8 cellular contexts compared by ENCODE assay signal in the genomic region with DNA sequence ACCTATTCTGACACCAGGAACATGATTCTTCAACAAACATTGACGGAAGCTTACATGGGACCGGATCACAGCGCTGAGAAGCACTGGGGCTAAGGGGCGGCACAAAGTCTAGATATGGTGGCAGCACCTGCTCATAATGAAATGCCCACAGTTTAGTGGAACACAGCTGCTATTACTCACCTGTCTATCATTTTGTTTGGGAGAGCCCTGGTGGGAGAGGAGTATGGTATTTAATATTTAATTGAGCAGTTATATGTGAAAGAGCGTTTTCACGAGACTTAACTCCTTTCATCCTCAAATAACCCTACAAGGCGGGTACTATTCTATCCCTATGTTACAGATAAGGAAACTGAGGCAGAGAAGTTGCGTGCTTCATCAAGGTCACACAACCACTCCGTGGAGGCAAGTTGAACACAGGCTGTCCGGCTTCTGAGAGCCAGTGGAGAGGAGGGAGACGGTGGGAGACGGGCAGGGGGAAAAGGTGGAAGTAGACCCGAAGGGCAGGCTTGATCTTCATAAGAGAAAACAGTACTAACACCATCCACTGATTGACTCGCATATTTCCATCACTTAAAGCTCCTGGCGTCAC. TPM values are rescaled to one million over a fixed set of nuclear protein-coding genes. Genes with fewer than 3 reads are reported as not detected.
A peak's percentile ranks its signal among the peaks of the same experiment; 100 is the strongest.
DNase-seq lines count a peak whose midpoint lies in the region; ATAC-seq and TF ChIP-seq lines count a peak whose summit lies in the region.

No MANE protein-coding gene starts in this region.

- no peaks in the 10 kb centered on the region for H3K9me3 ChIP-seq in HUES6 (ENCODE audit: control insufficient read depth, insufficient read depth, low read depth, low read length)
- no peaks in the 10 kb centered on the region for H3K9me3 ChIP-seq in lung (ENCODE audit: control insufficient read depth in 2 of 2, insufficient read depth in 1 of 2, low read length in 1 of 2)
- no peaks in the 10 kb centered on the region for H3K9me3 ChIP-seq in uterus

- H3K27ac ChIP-seq in HUES6 (ENCODE audit: low read depth, low read length) (peak overlapping the region; percentile 97; the same call in 1 of the 2 replicates), brain microvascular endothelial cell (peak overlapping the region; percentile 97), lung (ENCODE audit: low read depth in 1 of 2, low read length in 1 of 2) (peak overlapping the region; percentile 90 to 98), uterus (peak overlapping the region; percentile 91 to 92)

- H3K27me3 ChIP-seq in HUES6 (ENCODE audit: control insufficient read depth, insufficient read depth, low read length) = no peaks in the 10 kb centered on the region
- H3K27me3 ChIP-seq in brain microvascular endothelial cell (replicated peaks) = no peaks in the 10 kb centered on the region
- no peaks in the 10 kb centered on the region for H3K27me3 ChIP-seq in lung (ENCODE audit: control insufficient read depth, insufficient read depth)
- H3K27me3 ChIP-seq in uterus = no peaks in the 10 kb centered on the region

- peak overlapping the region; percentile 74 for H3K4me3 ChIP-seq in HUES6 (ENCODE audit: low read depth, low read length)
- peak overlapping the region; percentile 90 for H3K4me3 ChIP-seq in brain microvascular endothelial cell (ENCODE audit: low read depth, low read length)
- H3K4me3 ChIP-seq in lung = peak overlapping the region; percentile 94
- peak overlapping the region; percentile 71 to 84 for H3K4me3 ChIP-seq in uterus

- peak; percentile 16 for ATAC-seq in GM21515 (IDR thresholded peaks at IDR 0.05; ENCODE audit: unreplicated experiment)
- no peak for ATAC-seq in lung (ENCODE audit: insufficient read depth, low FRiP score)

- WGBS in lung, 2 donors = 57 to 61% methylated on average over 15 of the region's 15 CpGs

- DNase-seq in DMS53 (lab: John Stamatoyannopoulos, UW) = peak; percentile 54
- no peak for DNase-seq in brain microvascular endothelial cell
- no peak for DNase-seq in lung (ENCODE audit: low spot score)
- DNase-seq in uterus = peak in 1 of 2 donors; percentile 24
- no peak for DNase-seq in inferior parietal cortex (ENCODE audit: extremely low spot score)
- no peak for DNase-seq in dermis blood vessel endothelial cell

- in situ Hi-C loops in brain microvascular endothelial cell (cut with HindIII; ENCODE audit: low pct_ligation_motif_present, low sequenced_read_pairs) = no loop called here

- peaks cover 19% of the 10 kb centered on the region for H3K36me3 ChIP-seq in HUES6 (ENCODE audit: control insufficient read depth, insufficient read depth, low read length)
- no peaks in the 10 kb centered on the region for H3K36me3 ChIP-seq in brain microvascular endothelial cell (replicated peaks)
- peaks cover 0 to 2% of the 10 kb centered on the region in 2 donors for H3K36me3 ChIP-seq in lung (ENCODE audit: control insufficient read depth in 2 of 2, insufficient read depth in 2 of 2, low read length in 2 of 2)
- H3K36me3 ChIP-seq in uterus = no peaks in the 10 kb centered on the region

- TF ChIP-seq POLR2A in uterus (IDR thresholded peaks at IDR 0.05) = no peak

- no peak overlapping the region for H3K9ac ChIP-seq in HUES6 (ENCODE audit: low read length)

- intact Hi-C loops in uterus (cut with DNase I; ENCODE audit: low total_unique reads) = no loop called here

- no peak for TF ChIP-seq CTCF in brain microvascular endothelial cell (IDR thresholded peaks at IDR 0.05; ENCODE audit: low read depth, low read length, missing control alignments)
- no peak for TF ChIP-seq CTCF in lung (IDR thresholded peaks at IDR 0.05; ENCODE audit: control extremely low read depth, extremely low read depth)
- no peak for TF ChIP-seq CTCF in uterus (IDR thresholded peaks at IDR 0.05)

- H3K4me1 ChIP-seq in HUES6 (ENCODE audit: control insufficient read depth, insufficient read depth, low read length) = peaks cover 27% of the 10 kb centered on the region
- H3K4me1 ChIP-seq in lung (ENCODE audit: control insufficient read depth in 2 of 2, insufficient read depth in 2 of 2, low read length in 2 of 2) = peaks cover 4 to 10% of the 10 kb centered on the region in 2 donors
- peaks cover 0 to 5% of the 10 kb centered on the region in 2 donors for H3K4me1 ChIP-seq in uterus

RNA-seq across cellular contexts. Expression of a gene that starts 0.8 kb away (rescaled TPM):
- total RNA-seq in lung (10 to 100 TPM; 33.3 to 41.1 TPM), uterus (100 to 1,000 TPM in 1 of 4 donors, 10 to 100 TPM in 3; 30.6 to 142 (median 63.9) TPM), dermis blood vessel endothelial cell (38.0 and 42.4 TPM in 2 replicates)
- polyA plus RNA-seq in lung = 10 to 100 TPM; 11.4 to 31.7 TPM
